ENCODE assay signal across 19 cellular contexts in genomic region chr1:169900567-169900966, GRCh38. TPM values are rescaled to one million over a fixed set of nuclear protein-coding genes. Genes with fewer than 3 reads are reported as not detected.
DNase-seq lines count a peak whose midpoint lies in the region; ATAC-seq, FAIRE-seq and TF ChIP-seq lines count a peak whose summit lies in the region.
"Had no signal": no experiment of that assay in that cellular context is flagged by ENCODE, and none has a peak within 500 bp of the region (broad histone marks: within the 10 kb centered on the region; RNA-seq: fewer than 3 reads in every experiment).

No MANE protein-coding gene starts in this region.

- FAIRE-seq in small intestine (lab: Jason Lieb, UNC): no peak
- FAIRE-seq: A549, D721Med, G401.6, GM12891 had no signal

- no peak overlapping the region for H3K4me2 ChIP-seq in HCT116 (ENCODE audit: low read length)
- H3K4me2 ChIP-seq: A549; BLaER1 treated with 17β-estradiol and CSF1 and Interleukin-3, amounts not matched to agents 10 nM and 100 nM had no signal

- no peak for DNase-seq in HCT116 (ENCODE audit: low read depth, low spot score)
- DNase-seq in left colon: no peak
- peak; percentile 23 for DNase-seq in small intestine
- DNase-seq in NCI-H2107 treated with DMSO at 0.1 percent for 48 hours (lab: John Stamatoyannopoulos, UW; ENCODE audit: unreplicated experiment): no peak
- DNase-seq in T-helper 1 cell: no peak
- DNase-seq: AML-193; Caco-2; Calu3; CD4-positive, alpha-beta T cell; CD8-positive, alpha-beta T cell; DMS79 treated with DMSO at 0.1 percent for 48 hours; GF-D8 had no signal

- H3K36me3 ChIP-seq in HCT116 (ENCODE audit: control insufficient read depth in 1 of 2, insufficient read depth in 2 of 2, low read length in 2 of 2) (no peaks in the 10 kb centered on the region), small intestine (ENCODE audit: control insufficient read depth in 2 of 2, insufficient read depth in 2 of 2, low read length in 2 of 2) (no peaks in the 10 kb centered on the region)
- H3K36me3 ChIP-seq: BLaER1 treated with 17β-estradiol and CSF1 and Interleukin-3, amounts not matched to agents 10 nM and 100 nM had no signal

- peak overlapping the region; percentile 31 for H2AFZ ChIP-seq in HCT116 (ENCODE audit: low read depth, low read length, poor library complexity, severe bottlenecking)

- CTCF ChIA-PET in HCT116 (lab: Charles Lee): no interaction called here

- no peak overlapping the region for H3K9ac ChIP-seq in HCT116 (ENCODE audit: low read length)
- H3K9ac ChIP-seq: BLaER1 treated with 17β-estradiol and CSF1 and Interleukin-3, amounts not matched to agents 10 nM and 100 nM had no signal

- BruUV-seq in HCT116 (replicated peaks; lab: Mats Ljungman, UMichigan): no TSS peak

- H3K27ac ChIP-seq in HCT116 (ENCODE audit: low read depth, low read length): no peak overlapping the region
- H3K27ac ChIP-seq in small intestine (ENCODE audit: low read depth in 1 of 2, low read length in 1 of 2): no peak overlapping the region
- H3K27ac ChIP-seq: 22Rv1; A549; BLaER1 treated with 17β-estradiol and CSF1 and Interleukin-3, amounts not matched to agents 10 nM and 100 nM; C4-2B had no signal

- no peak for TF ChIP-seq POLR2A in HCT116 (IDR thresholded peaks at IDR 0.05; ENCODE audit: borderline replicate concordance, extremely low read depth, insufficient read depth, insufficient read length)

- POLR2A ChIA-PET in HCT116 (lab: Charles Lee): no interaction called here

- TF ChIP-seq RAD21 in HCT116 (IDR thresholded peaks at IDR 0.05; ENCODE audit: low read depth): no peak

- no peaks in the 10 kb centered on the region for H3K79me2 ChIP-seq in HCT116 (ENCODE audit: insufficient read depth, low read length)

- H3K4me1 ChIP-seq in HCT116 (ENCODE audit: control insufficient read depth in 1 of 2, insufficient read depth in 2 of 2, low read length in 2 of 2): peaks cover 6 to 17% of the 10 kb centered on the region in 2 experiments; a peak in 3 of 4 replicates
- peaks cover 0 to 2% of the 10 kb centered on the region in 2 donors for H3K4me1 ChIP-seq in small intestine (ENCODE audit: control insufficient read depth in 2 of 2, insufficient read depth in 1 of 2, low read depth in 1 of 2, low read length in 1 of 2)
- H3K4me1 ChIP-seq: A549 had no signal

- H3K4me3 ChIP-seq in HCT116 (replicated peaks in 1 of 2; ENCODE audit: low read depth in 1 of 2, low read length in 2 of 2) (no peak overlapping the region), small intestine (ENCODE audit: low read depth in 1 of 2, low read length in 2 of 2) (no peak overlapping the region)
- H3K4me3 ChIP-seq: A549; BLaER1 treated with 17β-estradiol and CSF1 and Interleukin-3, amounts not matched to agents 10 nM and 100 nM had no signal

- H3K9me2 ChIP-seq in HCT116 (ENCODE audit: insufficient read depth): no peaks in the 10 kb centered on the region

- RAD21 ChIA-PET in HCT116 (lab: Charles Lee; ENCODE audit: low non-redundant PET in 1 of 2, low total read pairs in 2 of 2, uncharacterized antibody in 2 of 2, unreplicated experiment in 2 of 2): no interaction called here

- no peak for ATAC-seq in HCT116
- ATAC-seq in left colon: peak; percentile 75
- ATAC-seq: A549; CD8-positive, alpha-beta T cell had no signal

- no peaks in the 10 kb centered on the region for H4K20me1 ChIP-seq in HCT116 (ENCODE audit: insufficient read depth)
- H4K20me1 ChIP-seq: BLaER1 treated with 17β-estradiol and CSF1 and Interleukin-3, amounts not matched to agents 10 nM and 100 nM had no signal

- H3K27me3 ChIP-seq in HCT116 (ENCODE audit: insufficient read depth, low read length) (no peaks in the 10 kb centered on the region; the same call in 1 of the 2 replicates), small intestine (ENCODE audit: control insufficient read depth in 2 of 2, insufficient read depth in 2 of 2, low read length in 2 of 2) (peaks cover 0 to 2% of the 10 kb centered on the region in 2 donors)
- H3K27me3 ChIP-seq: BLaER1 treated with 17β-estradiol and CSF1 and Interleukin-3, amounts not matched to agents 10 nM and 100 nM had no signal

- intact Hi-C loops in HCT116 (cut with micrococcal nuclease) (no loop called here), left colon (cut with DNase I, micrococcal nuclease) (no loop called here)

- no peak for TF ChIP-seq CTCF in HCT116 (IDR thresholded peaks at IDR 0.05 in 2 of 3, conservative IDR thresholded peaks at IDR 0.05 in 1 of 3; ENCODE audit: borderline replicate concordance in 1 of 3, insufficient read depth in 1 of 3, low read depth in 2 of 3, low read length in 2 of 3)

- no peaks in the 10 kb centered on the region for H3K9me3 ChIP-seq in HCT116 (ENCODE audit: control insufficient read depth in 1 of 2, insufficient read depth in 1 of 2, low read depth in 1 of 2, low read length in 2 of 2)
- no peaks in the 10 kb centered on the region for H3K9me3 ChIP-seq in small intestine (ENCODE audit: control insufficient read depth, low read depth)
- H3K9me3 ChIP-seq: A549, Caco-2 had no signal

TF ChIP-seq in HCT116, 20 proteins besides CTCF, POLR2A, EP300 and RAD21:
- TF ChIP-seq ZFX (IDR thresholded peaks at IDR 0.05) (no peak), ELF1 (IDR thresholded peaks at IDR 0.05; ENCODE audit: borderline replicate concordance, low read depth) (no peak), EZH2phosphoT487 (IDR thresholded peaks at IDR 0.05; ENCODE audit: borderline replicate concordance) (no peak), SIN3A (IDR thresholded peaks at IDR 0.05; ENCODE audit: low read depth) (no peak), JUND (IDR thresholded peaks at IDR 0.05) (no peak), YY1 (IDR thresholded peaks at IDR 0.05; ENCODE audit: extremely low read depth, insufficient replicate concordance, low read depth, low read length) (no peak), TCF7L2 (IDR thresholded peaks at IDR 0.05; ENCODE audit: borderline replicate concordance, extremely low read depth, insufficient read depth, insufficient read length) (no peak), FOSL1 (IDR thresholded peaks at IDR 0.05; ENCODE audit: low read depth) (no peak), ZNF274 (IDR thresholded peaks at IDR 0.05; ENCODE audit: low read depth, low read length) (no peak), REST (IDR thresholded peaks at IDR 0.05; ENCODE audit: low read depth) (no peak), EZH2 (IDR thresholded peaks at IDR 0.05) (no peak), CBX3 (IDR thresholded peaks at IDR 0.05; ENCODE audit: low read depth) (no peak)
- TF ChIP-seq, protein P1, sequence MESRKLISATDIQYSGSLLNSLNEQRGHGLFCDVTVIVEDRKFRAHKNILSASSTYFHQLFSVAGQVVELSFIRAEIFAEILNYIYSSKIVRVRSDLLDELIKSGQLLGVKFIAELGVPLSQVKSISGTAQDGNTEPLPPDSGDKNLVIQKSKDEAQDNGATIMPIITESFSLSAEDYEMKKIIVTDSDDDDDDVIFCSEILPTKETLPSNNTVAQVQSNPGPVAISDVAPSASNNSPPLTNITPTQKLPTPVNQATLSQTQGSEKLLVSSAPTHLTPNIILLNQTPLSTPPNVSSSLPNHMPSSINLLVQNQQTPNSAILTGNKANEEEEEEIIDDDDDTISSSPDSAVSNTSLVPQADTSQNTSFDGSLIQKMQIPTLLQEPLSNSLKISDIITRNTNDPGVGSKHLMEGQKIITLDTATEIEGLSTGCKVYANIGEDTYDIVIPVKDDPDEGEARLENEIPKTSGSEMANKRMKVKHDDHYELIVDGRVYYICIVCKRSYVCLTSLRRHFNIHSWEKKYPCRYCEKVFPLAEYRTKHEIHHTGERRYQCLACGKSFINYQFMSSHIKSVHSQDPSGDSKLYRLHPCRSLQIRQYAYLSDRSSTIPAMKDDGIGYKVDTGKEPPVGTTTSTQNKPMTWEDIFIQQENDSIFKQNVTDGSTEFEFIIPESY (IDR thresholded peaks at IDR 0.05; ENCODE audit: extremely low read depth, insufficient replicate concordance, low read length): no peak
- TF ChIP-seq, protein P2, sequence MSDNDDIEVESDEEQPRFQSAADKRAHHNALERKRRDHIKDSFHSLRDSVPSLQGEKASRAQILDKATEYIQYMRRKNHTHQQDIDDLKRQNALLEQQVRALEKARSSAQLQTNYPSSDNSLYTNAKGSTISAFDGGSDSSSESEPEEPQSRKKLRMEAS (IDR thresholded peaks at IDR 0.05): no peak

RNA-seq across cellular contexts. Expression of gene SCYL3, which starts 6.9 kb away (rescaled TPM):
- total RNA-seq in HCT116 (2021; ENCODE audit: unreplicated experiment): 7.6 TPM
- polyA plus RNA-seq in HCT116 (2012): 3.5 and 3.7 TPM in 2 replicates
- total RNA-seq in left colon: 10 to 100 TPM; 14.7 to 15.4 TPM
- polyA plus RNA-seq in small intestine: 1 to 10 TPM; 4.4 to 6.7 (median 4.6) TPM
